ENCODE assay signal across 8 cellular contexts in genomic region chr3:115146418-115147328, GRCh38. TPM values are rescaled to one million over a fixed set of nuclear protein-coding genes. Genes with fewer than 3 reads are reported as not detected.
DNase-seq lines count a peak whose midpoint lies in the region; ATAC-seq and TF ChIP-seq lines count a peak whose summit lies in the region.

Gene ZBTB20 (minus strand): TSS chr3:115147288.

- no peaks in the 10 kb centered on the region for H3K27me3 ChIP-seq in liver (ENCODE audit: control insufficient read depth in 4 of 4, insufficient read depth in 4 of 4, low read length in 3 of 4)

- peak; percentile 27 to 81 for DNase-seq in NCI-H187 (lab: John Stamatoyannopoulos, UW)
- DNase-seq in NCI-H187 treated with DMSO at 0.1 percent for 48 hours (lab: John Stamatoyannopoulos, UW), result no peak
- peak; percentile 63 for DNase-seq in NCI-H226
- peak; percentile 69 for DNase-seq in activated CD4-positive, alpha-beta T cell treated with anti-CD3 and anti-CD28 coated beads, Interleukin-2, amount 50 U/mL, for 1 hour
- peak; percentile 56 for DNase-seq in dedifferentiated amniotic fluid mesenchymal stem cell (ENCODE audit: extremely low spot score)
- DNase-seq in stimulated activated CD4-positive, alpha-beta T cell treated with anti-CD3 and anti-CD28 coated beads, Interleukin-4, amount 100 ng/mL, for 48 hours (ENCODE audit: low read depth in 2 of 2), result peak; percentile 55 to 61

- under 1% methylated on average over 72 of the region's 72 CpGs for WGBS in liver

- no peak for TF ChIP-seq CTCF in liver (IDR thresholded peaks at IDR 0.05; ENCODE audit: low read depth, low read length, missing input control)

- H3K9me3 ChIP-seq in liver (ENCODE audit: control insufficient read depth in 4 of 4, low read length in 3 of 4), result no peaks in the 10 kb centered on the region

- peak within 1 kb of the TSS; percentile 93 to 95 for H3K9ac ChIP-seq in liver (ENCODE audit: low read depth in 1 of 2, low read length in 2 of 2)

- H3K4me1 ChIP-seq in liver (ENCODE audit: control insufficient read depth in 4 of 4, insufficient read depth in 4 of 4, low read length in 3 of 4), result peaks cover 0 to 8% (median 2%) of the 10 kb centered on the region in 4 donors

- peak within 1 kb of the TSS; percentile 84 to 98 (median 88) for H3K4me3 ChIP-seq in liver (ENCODE audit: low read depth in 1 of 3, low read length in 3 of 3)

- H3K36me3 ChIP-seq in liver (ENCODE audit: control insufficient read depth in 4 of 4, insufficient read depth in 3 of 4, low read depth in 1 of 4, low read length in 3 of 4), result no peaks in the 10 kb centered on the region

- peak; percentile 22 for ATAC-seq in HG02981 (IDR thresholded peaks at IDR 0.05; ENCODE audit: unreplicated experiment)

- no peak for TF ChIP-seq RAD21 in liver (IDR thresholded peaks at IDR 0.05)

- peak within 1 kb of the TSS; percentile 97 to 99 for H3K27ac ChIP-seq in liver (ENCODE audit: low read depth in 1 of 2, low read length in 2 of 2)

TF ChIP-seq in liver, 16 proteins besides CTCF, POLR2A, EP300 and RAD21:
- TF ChIP-seq ATF3 (IDR thresholded peaks at IDR 0.05), result no peak
- TF ChIP-seq EGR1 (IDR thresholded peaks at IDR 0.05; ENCODE audit: low read depth in 2 of 2), result no peak
- no peak for TF ChIP-seq GABPA (IDR thresholded peaks at IDR 0.05 in 1 of 2, conservative IDR thresholded peaks at IDR 0.05 in 1 of 2)
- TF ChIP-seq NR2F2 (IDR thresholded peaks at IDR 0.05), result peak; percentile 9
- TF ChIP-seq REST (IDR thresholded peaks at IDR 0.05), result no peak
- TF ChIP-seq RXRA (IDR thresholded peaks at IDR 0.05), result no peak
- TF ChIP-seq ZBTB33 (IDR thresholded peaks at IDR 0.05), result peak; percentile 71
- no peak for TF ChIP-seq FOXA2 (IDR thresholded peaks at IDR 0.05)
- no peak for TF ChIP-seq HNF4G (IDR thresholded peaks at IDR 0.05)
- no peak for TF ChIP-seq YY1 (IDR thresholded peaks at IDR 0.05)
- TF ChIP-seq HNF4A (conservative IDR thresholded peaks at IDR 0.05), result no peak
- TF ChIP-seq MAX (IDR thresholded peaks at IDR 0.05), result no peak
- peak; percentile 3 for TF ChIP-seq SP1 (IDR thresholded peaks at IDR 0.05)
- no peak for TF ChIP-seq JUND (IDR thresholded peaks at IDR 0.05)
- TF ChIP-seq TAF1 (conservative IDR thresholded peaks at IDR 0.05), result no peak
- TF ChIP-seq FOXA1 (IDR thresholded peaks at IDR 0.05), result no peak

RNA-seq across cellular contexts. Expression of gene ZBTB20, which starts in this region (rescaled TPM):
- total RNA-seq in liver, result 10 to 100 TPM in 1 of 2 donors, 1 to 10 TPM in 1; 8.4 to 83.2 TPM
- 10 to 100 TPM in 1 of 2 donors, under 1 TPM in 1; 0.88 to 32.3 TPM for polyA plus RNA-seq in liver
